Comparison of ENCODE assay signal across 11 cellular contexts in genomic region chr9:136079211-136079915, GRCh38. TPM values are rescaled to one million over a fixed set of nuclear protein-coding genes. Genes with fewer than 3 reads are reported as not detected.
DNase-seq lines count a peak whose midpoint lies in the region; ATAC-seq and TF ChIP-seq lines count a peak whose summit lies in the region.
"Had no signal": no experiment of that assay in that cellular context is flagged by ENCODE, and none has a peak within 500 bp of the region (broad histone marks: within the 10 kb centered on the region; RNA-seq: fewer than 3 reads in every experiment).

No MANE protein-coding gene starts in this region.

- DNase-seq in NCI-H2196 (lab: John Stamatoyannopoulos, UW; ENCODE audit: unreplicated experiment) = peak; percentile 29
- no peak for DNase-seq in NCI-H2196 treated with DMSO at 0.1 percent for 48 hours (lab: John Stamatoyannopoulos, UW; ENCODE audit: unreplicated experiment)
- peak; percentile 42 for DNase-seq in lower lobe of right lung
- DNase-seq in tibial nerve (ENCODE audit: low spot score in 2 of 2) = no peak
- DNase-seq in progenitor cell of endocrine pancreas (ENCODE audit: low spot score, unreplicated experiment) = no peak
- no peak for DNase-seq in DMS153 (lab: John Stamatoyannopoulos, UW)
- DNase-seq: activated B cell treated with CpG ODN at 0.5 μM for 24 hours; stimulated activated naive CD8-positive, alpha-beta T cell treated with anti-CD3 and anti-CD28 coated beads, Interleukin-15, Interleukin-2, amounts not matched to agents 100 U/mL and 50 U/mL, for 24 hours had no signal

- ATAC-seq in lower lobe of right lung (peak in 1 of 2 donors; percentile 29), GM18907 (IDR thresholded peaks at IDR 0.05; ENCODE audit: unreplicated experiment) (no peak)
- ATAC-seq: activated T-helper 17 cell treated with anti-CD3 and anti-CD28 coated beads, Interleukin-2, amount 50 U/mL, for 72 hours; stimulated activated naive CD8-positive, alpha-beta T cell treated with anti-CD3 and anti-CD28 coated beads, Interleukin-15, Interleukin-2, amounts not matched to agents 100 U/mL and 50 U/mL, for 24 hours had no signal

- H3K27ac Mint-ChIP-seq in brain = peak overlapping the region in 3 of 5 experiments; percentile 14 to 56 (median 30)
- H3K27ac Mint-ChIP-seq in progenitor cell of endocrine pancreas = no peak overlapping the region
- H3K27ac Mint-ChIP-seq: activated B cell treated with CpG ODN at 0.5 μM for 24 hours; activated T-helper 17 cell treated with anti-CD3 and anti-CD28 coated beads, Interleukin-2, amount 50 U/mL, for 72 hours had no signal

- H3K36me3 Mint-ChIP-seq in brain (peaks cover 10% of the 10 kb centered on the region), progenitor cell of endocrine pancreas (ENCODE audit: insufficient read depth) (peaks cover 2% of the 10 kb centered on the region)

- H3K27ac ChIP-seq in lower lobe of right lung = peak overlapping the region; percentile 51
- peak overlapping the region in 3 of 4 donors; percentile 38 to 86 (median 72) for H3K27ac ChIP-seq in tibial nerve

- H3K27me3 Mint-ChIP-seq in brain (no peaks in the 10 kb centered on the region), progenitor cell of endocrine pancreas (no peaks in the 10 kb centered on the region)
- H3K27me3 Mint-ChIP-seq: activated T-helper 17 cell treated with anti-CD3 and anti-CD28 coated beads, Interleukin-2, amount 50 U/mL, for 72 hours had no signal

- H3K4me1 Mint-ChIP-seq in brain (peaks cover 16% of the 10 kb centered on the region), progenitor cell of endocrine pancreas (ENCODE audit: low read depth) (peaks cover 2% of the 10 kb centered on the region)

- H3K27me3 ChIP-seq in lower lobe of right lung (ENCODE audit: low read depth) = no peaks in the 10 kb centered on the region
- no peaks in the 10 kb centered on the region for H3K27me3 ChIP-seq in tibial nerve

- H3K4me3 Mint-ChIP-seq in brain (no peak overlapping the region), progenitor cell of endocrine pancreas (ENCODE audit: low read depth) (no peak overlapping the region)
- H3K4me3 Mint-ChIP-seq: activated B cell treated with CpG ODN at 0.5 μM for 24 hours; activated T-helper 17 cell treated with anti-CD3 and anti-CD28 coated beads, Interleukin-2, amount 50 U/mL, for 72 hours had no signal

- intact Hi-C loops in lower lobe of right lung (cut with DNase I) = no loop called here

- TF ChIP-seq EP300 in tibial nerve (IDR thresholded peaks at IDR 0.05) = no peak

- H3K4me1 ChIP-seq in lower lobe of right lung (peaks cover 54% of the 10 kb centered on the region), tibial nerve (peaks cover 0 to 84% (median 20%) of the 10 kb centered on the region in 4 donors)

- TF ChIP-seq POLR2A in tibial nerve (IDR thresholded peaks at IDR 0.05) = no peak

- peaks cover 0 to 3% (median 0%) of the 10 kb centered on the region in 5 experiments for H3K9me3 Mint-ChIP-seq in brain
- no peaks in the 10 kb centered on the region for H3K9me3 Mint-ChIP-seq in progenitor cell of endocrine pancreas (ENCODE audit: low read depth)
- H3K9me3 Mint-ChIP-seq: activated B cell treated with CpG ODN at 0.5 μM for 24 hours; activated T-helper 17 cell treated with anti-CD3 and anti-CD28 coated beads, Interleukin-2, amount 50 U/mL, for 72 hours had no signal

- no peak overlapping the region for H3K4me3 ChIP-seq in lower lobe of right lung
- no peak overlapping the region for H3K4me3 ChIP-seq in tibial nerve

- WGBS in tibial nerve, 2 donors = 34 to 49% methylated on average over 14 to 15 of the region's 16 CpGs

- H3K9me3 ChIP-seq in lower lobe of right lung (no peaks in the 10 kb centered on the region), tibial nerve (no peaks in the 10 kb centered on the region)

- TF ChIP-seq CTCF in brain (conservative IDR thresholded peaks at IDR 0.05) (no peak), lower lobe of right lung (IDR thresholded peaks at IDR 0.05) (no peak), tibial nerve (IDR thresholded peaks at IDR 0.05) (no peak), progenitor cell of endocrine pancreas (IDR thresholded peaks at IDR 0.05; ENCODE audit: unreplicated experiment) (no peak)

- H3K36me3 ChIP-seq in lower lobe of right lung (peaks cover 10% of the 10 kb centered on the region), tibial nerve (peaks cover 0 to 36% (median 0%) of the 10 kb centered on the region in 3 donors)

RNA-seq across cellular contexts. Expression of gene NACC2, which starts 15.7 kb away (rescaled TPM):
- 20.6 TPM for polyA plus RNA-seq in brain (ENCODE audit: insufficient read depth, low read depth, low replicate concordance)
- total RNA-seq in lower lobe of right lung = 27.0 TPM
- total RNA-seq in tibial nerve = 10 to 100 TPM; 45.6 to 55.7 (median 49.8) TPM
- total RNA-seq in progenitor cell of endocrine pancreas = 11.6 and 12.9 TPM in 2 replicates

RNA-seq across cellular contexts. Expression of gene TMEM250, which starts 39.3 kb away (rescaled TPM):
- polyA plus RNA-seq in brain (ENCODE audit: insufficient read depth, low read depth, low replicate concordance) = 36.6 TPM
- total RNA-seq in lower lobe of right lung (31.2 TPM), tibial nerve (10 to 100 TPM; 24.3 to 47.7 (median 26.6) TPM), progenitor cell of endocrine pancreas (39.2 and 39.5 TPM in 2 replicates)

Comparison
In these comparisons a context has a peak if more than half of its experiments do, and no peak if none do; other contexts are left out.
1. DNase-seq: peak in NCI-H2196 (single experiment) and lower lobe of right lung (single experiment); none in NCI-H2196 treated with DMSO at 0.1 percent for 48 hours (single experiment), tibial nerve (0 of 2), progenitor cell of endocrine pancreas (single experiment) and DMS153 (single experiment).